In genomic region chr20:2890743-2891142, GRCh38 we compare ENCODE assay signal across 12 cellular contexts. TPM values are rescaled to one million over a fixed set of nuclear protein-coding genes. Genes with fewer than 3 reads are reported as not detected.
DNase-seq lines count a peak whose midpoint lies in the region; ATAC-seq and TF ChIP-seq lines count a peak whose summit lies in the region.
"Had no signal": no experiment of that assay in that cellular context is flagged by ENCODE, and none has a peak within 500 bp of the region (broad histone marks: within the 10 kb centered on the region; RNA-seq: fewer than 3 reads in every experiment).

No MANE protein-coding gene starts in this region.

- ATAC-seq in GM21619 (IDR thresholded peaks at IDR 0.05; ENCODE audit: unreplicated experiment): no peak
- ATAC-seq in GM18519 (IDR thresholded peaks at IDR 0.05; ENCODE audit: low FRiP score, unreplicated experiment): no peak

- DNase-seq in Daoy (ENCODE audit: low read depth) (peak; percentile 33), LNCaP clone FGC (ENCODE audit: low read depth) (peak; percentile 53), astrocyte of the spinal cord (ENCODE audit: low read depth, low spot score) (peak; percentile 25), myocyte (ENCODE audit: low read depth) (peak; percentile 21)
- no peak for DNase-seq in stimulated activated CD4-positive, alpha-beta T cell treated with anti-CD3 and anti-CD28 coated beads, Interleukin-4, amount 100 ng/mL, for 4 hours
- DNase-seq: activated CD4-positive, alpha-beta T cell treated with anti-CD3 and anti-CD28 coated beads, Interleukin-2, amount 50 U/mL, for 4 hours; adrenal gland; hypothalamus; mesendoderm; NCI-H1048 had no signal

- H3K4me3 ChIP-seq in LNCaP clone FGC (ENCODE audit: low read depth, low read length) (no peak overlapping the region), astrocyte of the spinal cord (ENCODE audit: low read depth, low read length) (no peak overlapping the region)
- H3K4me3 ChIP-seq: adrenal gland had no signal

- TF ChIP-seq CTCF in LNCaP clone FGC (IDR thresholded peaks at IDR 0.05; ENCODE audit: control insufficient read depth, extremely low read depth, insufficient read depth) (no peak), astrocyte of the spinal cord (IDR thresholded peaks at IDR 0.05; ENCODE audit: low read depth, low read length) (no peak)

- in situ Hi-C loops in astrocyte of the spinal cord (cut with HindIII; ENCODE audit: low sequenced_read_pairs): no loop called here

RNA-seq across cellular contexts. Expression of gene PTPRA, which starts 17.5 kb away (rescaled TPM):
- total RNA-seq in Daoy (2014; rRNA removed; shearing (Covaris generic)): 11.0 and 12.2 TPM in 2 replicates
- total RNA-seq in myocyte: 22.0 and 30.4 TPM in 2 replicates
- polyA plus RNA-seq in myocyte (2012): 40.8 TPM

RNA-seq across cellular contexts. Expression of gene VPS16, which starts 50.2 kb away (rescaled TPM):
- total RNA-seq in Daoy (2014; rRNA removed; shearing (Covaris generic)): 29.8 and 30.9 TPM in 2 replicates
- total RNA-seq in myocyte: 30.1 and 31.3 TPM in 2 replicates
- 35.2 TPM for polyA plus RNA-seq in myocyte (2012)

RNA-seq across cellular contexts. Expression of gene PCED1A, which starts 50.3 kb away (rescaled TPM):
- total RNA-seq in Daoy (2014; rRNA removed; shearing (Covaris generic)): 13.9 and 15.9 TPM in 2 replicates
- total RNA-seq in myocyte: 16.3 and 31.4 TPM in 2 replicates
- polyA plus RNA-seq in myocyte (2012): 29.1 TPM

Comparison
In these comparisons a context has a peak if more than half of its experiments do, and no peak if none do; other contexts are left out.
1. DNase-seq: peak in Daoy (single experiment), LNCaP clone FGC (single experiment), astrocyte of the spinal cord (single experiment) and myocyte (single experiment); none in stimulated activated CD4-positive, alpha-beta T cell treated with anti-CD3 and anti-CD28 coated beads, Interleukin-4, amount 100 ng/mL, for 4 hours (0 of 2).